Comparison of ENCODE assay signal across 8 cellular contexts in the genomic region with DNA sequence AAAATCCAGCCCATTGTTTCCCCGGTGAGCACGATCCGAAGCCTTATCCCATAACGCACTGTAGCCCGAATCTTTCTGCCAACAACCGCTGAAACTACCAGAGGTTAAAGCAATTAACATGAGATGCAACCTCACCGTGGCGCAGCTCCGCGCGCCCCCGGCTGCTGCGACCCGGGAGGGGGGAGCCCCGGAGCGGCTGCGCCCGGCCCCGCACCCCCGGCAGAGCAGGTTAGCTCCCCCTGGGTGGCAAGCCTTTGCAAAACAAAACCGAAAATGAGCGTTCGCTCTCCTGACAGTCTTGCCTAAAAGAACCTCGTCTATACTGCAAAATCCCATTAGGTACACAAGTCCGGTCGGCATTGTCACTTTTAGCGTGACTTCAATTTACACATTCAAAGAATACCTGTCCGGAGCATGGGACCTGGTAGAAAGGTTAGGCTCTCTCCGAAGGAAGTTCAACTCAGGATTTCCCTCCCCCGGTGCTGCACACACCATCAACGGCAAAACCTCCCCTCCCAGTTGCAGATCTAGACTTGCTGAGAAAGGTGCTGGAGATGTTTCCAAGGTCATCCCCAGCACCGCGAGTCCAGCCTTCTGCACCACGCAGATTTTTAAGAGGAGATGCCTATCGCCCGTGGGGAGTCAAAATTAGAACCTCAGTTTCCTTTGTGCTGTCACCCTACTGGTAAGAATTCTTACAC.
DNase-seq lines count a peak whose midpoint lies in the region; ATAC-seq and TF ChIP-seq lines count a peak whose summit lies in the region.

No MANE protein-coding gene starts in this region.

- peak overlapping the region; percentile 89 for H3K4me3 Mint-ChIP-seq in T-helper 17 cell

- no peaks in the 10 kb centered on the region for H4K20me1 ChIP-seq in BLaER1 treated with 17β-estradiol and CSF1 and Interleukin-3, amounts not matched to agents 10 nM and 100 nM

- intact Hi-C loops in ascending aorta (cut with DNase I), result no loop called here

- peak overlapping the region; percentile 83 for H3K27ac Mint-ChIP-seq in T-helper 17 cell

- H3K4me1 Mint-ChIP-seq in T-helper 17 cell, result peaks cover 13% of the 10 kb centered on the region

- DNase-seq in GM19240 (ENCODE audit: insufficient read length, low spot score), result peak; percentile 23
- DNase-seq in T-helper 17 cell, result peak; percentile 30 to 51 (median 49)
- no peak for DNase-seq in ascending aorta (ENCODE audit: low spot score in 2 of 2)
- DNase-seq in SHP77 (lab: John Stamatoyannopoulos, UW), result no peak

- peaks cover 23 to 31% (median 26%) of the 10 kb centered on the region in 11 experiments for H3K27me3 ChIP-seq in BLaER1 treated with 17β-estradiol and CSF1 and Interleukin-3, amounts not matched to agents 10 nM and 100 nM
- H3K27me3 ChIP-seq in ascending aorta, result no peaks in the 10 kb centered on the region
- no peaks in the 10 kb centered on the region for H3K27me3 ChIP-seq in skeletal muscle satellite cell (ENCODE audit: control insufficient read depth, insufficient read depth, low read length)

- peaks cover 3% of the 10 kb centered on the region for H3K36me3 Mint-ChIP-seq in T-helper 17 cell (ENCODE audit: low read depth)

- peak; percentile 53 for ATAC-seq in HG03442 (IDR thresholded peaks at IDR 0.05; ENCODE audit: unreplicated experiment)
- peak; percentile 95 for ATAC-seq in T-helper 17 cell

- H3K4me1 ChIP-seq in BLaER1 treated with 17β-estradiol and CSF1 and Interleukin-3, amounts not matched to agents 10 nM and 100 nM, result peaks cover 18 to 37% (median 25%) of the 10 kb centered on the region in 10 experiments; a peak in 19 of 20 replicates
- H3K4me1 ChIP-seq in ascending aorta, result no peaks in the 10 kb centered on the region
- H3K4me1 ChIP-seq in skeletal muscle satellite cell (ENCODE audit: control insufficient read depth, insufficient read depth, low read length), result no peaks in the 10 kb centered on the region

- H3K9me3 ChIP-seq in BLaER1 treated with 17β-estradiol and CSF1 and Interleukin-3, amounts not matched to agents 10 nM and 100 nM (replicated peaks in 1 of 11), result no peaks in the 10 kb centered on the region
- H3K9me3 ChIP-seq in T-helper 17 cell (ENCODE audit: control insufficient read depth, low read length, poor library complexity, severe bottlenecking) (no peaks in the 10 kb centered on the region), ascending aorta (no peaks in the 10 kb centered on the region), skeletal muscle satellite cell (replicated peaks; ENCODE audit: low read length) (no peaks in the 10 kb centered on the region)

- H3K4me3 ChIP-seq in BLaER1 treated with 17β-estradiol and CSF1 and Interleukin-3, amounts not matched to agents 10 nM and 100 nM, result peak overlapping the region; percentile 57 to 75 (median 62)
- H3K4me3 ChIP-seq in ascending aorta, result peak overlapping the region; percentile 62 to 87
- peak overlapping the region; percentile 36 for H3K4me3 ChIP-seq in iPS-11a (ENCODE audit: low read depth, low read length)
- H3K4me3 ChIP-seq in skeletal muscle satellite cell (ENCODE audit: low read length), result peak overlapping the region; percentile 71

- H3K27ac ChIP-seq in BLaER1 treated with 17β-estradiol and CSF1 and Interleukin-3, amounts not matched to agents 10 nM and 100 nM, result no peak overlapping the region
- no peak overlapping the region for H3K27ac ChIP-seq in ascending aorta

- peaks cover 6% of the 10 kb centered on the region for H3K27me3 Mint-ChIP-seq in T-helper 17 cell

- peak overlapping the region; percentile 32 to 77 (median 67) for H3K9ac ChIP-seq in BLaER1 treated with 17β-estradiol and CSF1 and Interleukin-3, amounts not matched to agents 10 nM and 100 nM
- H3K9ac ChIP-seq in skeletal muscle satellite cell (ENCODE audit: low read depth, low read length), result peak overlapping the region; percentile 61

- H3K36me3 ChIP-seq in BLaER1 treated with 17β-estradiol and CSF1 and Interleukin-3, amounts not matched to agents 10 nM and 100 nM, result no peaks in the 10 kb centered on the region
- H3K36me3 ChIP-seq in ascending aorta (no peaks in the 10 kb centered on the region), skeletal muscle satellite cell (ENCODE audit: insufficient read depth, low read length) (no peaks in the 10 kb centered on the region)

- H3K4me2 ChIP-seq in BLaER1 treated with 17β-estradiol and CSF1 and Interleukin-3, amounts not matched to agents 10 nM and 100 nM, result peak overlapping the region; percentile 81 to 98 (median 93)
- peak overlapping the region; percentile 83 for H3K4me2 ChIP-seq in skeletal muscle satellite cell (ENCODE audit: low read length)

- TF ChIP-seq CTCF in ascending aorta (IDR thresholded peaks at IDR 0.05), result no peak

Comparison
In these comparisons a context has a peak if more than half of its experiments do, and no peak if none do; other contexts are left out.
1. DNase-seq: peak in GM19240 (single experiment) and T-helper 17 cell (3 of 3); none in ascending aorta (0 of 2) and SHP77 (0 of 2).
2. Peak in every context shown above with its lines, with median percentiles within 50 percentile points of each other: H3K4me3 ChIP-seq.